In genomic region chr6:35419431-35419830, GRCh38 we compare ENCODE assay signal across 10 cellular contexts. TPM values are rescaled to one million over a fixed set of nuclear protein-coding genes. Genes with fewer than 3 reads are reported as not detected.
A peak's percentile ranks its signal among the peaks of the same experiment; 100 is the strongest.
DNase-seq lines count a peak whose midpoint lies in the region; ATAC-seq, FAIRE-seq and TF ChIP-seq lines count a peak whose summit lies in the region.
"Had no signal": no experiment of that assay in that cellular context is flagged by ENCODE, and none has a peak within 500 bp of the region (broad histone marks: within the 10 kb centered on the region; RNA-seq: fewer than 3 reads in every experiment).

No MANE protein-coding gene starts in this region.

- no peaks in the 10 kb centered on the region for H3K9me3 ChIP-seq in OCI-LY7 (ENCODE audit: low read length)
- no peaks in the 10 kb centered on the region for H3K9me3 ChIP-seq in endothelial cell of umbilical vein (replicated peaks; ENCODE audit: control insufficient read depth, insufficient read depth, low read length)
- H3K9me3 ChIP-seq in body of pancreas, result no peaks in the 10 kb centered on the region
- H3K9me3 ChIP-seq in effector memory CD4-positive, alpha-beta T cell (ENCODE audit: control insufficient read depth, low read length), result no peaks in the 10 kb centered on the region
- H3K9me3 ChIP-seq: HAP-1 had no signal

- H3K36me3 ChIP-seq in OCI-LY7 (ENCODE audit: insufficient read depth, low read length) (peaks cover 6% of the 10 kb centered on the region; the same call in 1 of the 2 replicates), endothelial cell of umbilical vein (ENCODE audit: control insufficient read depth in 2 of 2, extremely low read depth in 1 of 2, insufficient read depth in 2 of 2, low read length in 2 of 2) (peaks cover 0 to 12% of the 10 kb centered on the region in 2 experiments), body of pancreas (replicated peaks in 1 of 2; ENCODE audit: insufficient read depth in 1 of 2, low read depth in 2 of 2) (peaks cover 0 to 7% of the 10 kb centered on the region in 2 donors)
- peaks cover 35% of the 10 kb centered on the region for H3K36me3 ChIP-seq in effector memory CD4-positive, alpha-beta T cell (ENCODE audit: control insufficient read depth, insufficient read depth, low read length)

- TF ChIP-seq CTCF in OCI-LY7 (conservative IDR thresholded peaks at IDR 0.05; ENCODE audit: low read length) (peak; percentile 62), endothelial cell of umbilical vein (IDR thresholded peaks at IDR 0.05; ENCODE audit: extremely low read depth in 1 of 2, insufficient read depth in 1 of 2, low read depth in 1 of 2, low read length in 2 of 2) (peak; percentile 22 to 49), body of pancreas (IDR thresholded peaks at IDR 0.05) (no peak)

- BruUV-seq in OCI-LY7 (replicated peaks; lab: Mats Ljungman, UMichigan), result no TSS peak
- no TSS peak for BruUV-seq in endothelial cell of umbilical vein (replicated peaks; lab: Mats Ljungman, UMichigan)

- FAIRE-seq in endothelial cell of umbilical vein (lab: Jason Lieb, UNC), result peak; percentile 87

- no peak for ATAC-seq in HG02571 (IDR thresholded peaks at IDR 0.05; ENCODE audit: unreplicated experiment)
- ATAC-seq in body of pancreas, result no peak

- no peak for TF ChIP-seq POLR2A in endothelial cell of umbilical vein (IDR thresholded peaks at IDR 0.05; ENCODE audit: low read depth, low read length)
- no peak for TF ChIP-seq POLR2A in body of pancreas (IDR thresholded peaks at IDR 0.05)

- no peak overlapping the region for H2AFZ ChIP-seq in OCI-LY7 (ENCODE audit: low read length)
- H2AFZ ChIP-seq in endothelial cell of umbilical vein (ENCODE audit: low read depth, low read length), result no peak overlapping the region

- no peak overlapping the region for H3K4me3 ChIP-seq in OCI-LY7 (ENCODE audit: low read depth, low read length, poor library complexity, severe bottlenecking)
- no peak overlapping the region for H3K4me3 ChIP-seq in endothelial cell of umbilical vein (replicated peaks in 1 of 3; ENCODE audit: insufficient read depth in 1 of 3, low read depth in 1 of 3, low read length in 3 of 3)
- H3K4me3 ChIP-seq in body of pancreas, result no peak overlapping the region
- no peak overlapping the region for H3K4me3 ChIP-seq in effector memory CD4-positive, alpha-beta T cell (ENCODE audit: insufficient read depth, low read depth, low read length, poor library complexity, severe bottlenecking)
- H3K4me3 ChIP-seq: HAP-1 had no signal

- peaks cover 10% of the 10 kb centered on the region for H3K4me1 ChIP-seq in OCI-LY7 (ENCODE audit: insufficient read depth, low read length, poor library complexity, severe bottlenecking)
- H3K4me1 ChIP-seq in endothelial cell of umbilical vein (ENCODE audit: control insufficient read depth, extremely low read depth, insufficient read depth, low read length), result peaks cover 15% of the 10 kb centered on the region
- H3K4me1 ChIP-seq in body of pancreas, result peaks cover 9% of the 10 kb centered on the region
- H3K4me1 ChIP-seq in effector memory CD4-positive, alpha-beta T cell (ENCODE audit: control insufficient read depth, insufficient read depth, low read length, poor library complexity, severe bottlenecking), result peaks cover 13% of the 10 kb centered on the region
- H3K4me1 ChIP-seq: HAP-1 had no signal

- 70 to 77% methylated on average over 4 of the region's 4 CpGs for WGBS in body of pancreas, 2 donors

- no peaks in the 10 kb centered on the region for H3K9me1 ChIP-seq in endothelial cell of umbilical vein (replicated peaks; ENCODE audit: control insufficient read depth, extremely low read depth, insufficient read depth, low read length)

- no peak overlapping the region for H3K9ac ChIP-seq in endothelial cell of umbilical vein (replicated peaks; ENCODE audit: extremely low read depth, insufficient read depth, low read length)

- dilution Hi-C loops in endothelial cell of umbilical vein (cut with MboI; ENCODE audit: extremely low pct_ligation_motif_present, low sequenced_read_pairs), result no loop called here

- POLR2A ChIA-PET in OCI-LY7 (lab: Charles Lee) (interaction anchor here (0.8 to 0.9 kb wide), 2 partner anchors 10 to 28 kb away, joined by 3 to 4 read pairs; no protein-coding TSS in a partner anchor), endothelial cell of umbilical vein (lab: Charles Lee) (no interaction called here)

- no peaks in the 10 kb centered on the region for H3K9me2 ChIP-seq in OCI-LY7 (ENCODE audit: insufficient read depth, low read length)

- H4K20me1 ChIP-seq in OCI-LY7 (ENCODE audit: insufficient read depth, low read length), result no peaks in the 10 kb centered on the region
- H4K20me1 ChIP-seq in endothelial cell of umbilical vein (replicated peaks; ENCODE audit: control insufficient read depth, extremely low read depth, insufficient read depth, low read length), result no peaks in the 10 kb centered on the region

- no peaks in the 10 kb centered on the region for H3K79me2 ChIP-seq in OCI-LY7 (ENCODE audit: insufficient read depth, low read depth, low read length)
- H3K79me2 ChIP-seq in endothelial cell of umbilical vein (ENCODE audit: control insufficient read depth, insufficient read depth, low read length), result no peaks in the 10 kb centered on the region

- intact Hi-C loops in OCI-LY7 (cut with micrococcal nuclease; ENCODE audit: unreplicated experiment), result no loop called here
- intact Hi-C loops in endothelial cell of umbilical vein (cut with micrococcal nuclease), result loop anchor here (1.0 kb wide), 2 partner anchors 30 to 77 kb away; partner anchors contain the start of gene PPARD
- intact Hi-C loops in body of pancreas (cut with DNase I), result no loop called here
- intact Hi-C loops in cardiac septum (cut with DNase I), result no loop called here

- H3K4me2 ChIP-seq in OCI-LY7 (ENCODE audit: low read length), result no peak overlapping the region
- peak overlapping the region; percentile 2 for H3K4me2 ChIP-seq in endothelial cell of umbilical vein (ENCODE audit: insufficient read depth, low read length)

- no peak overlapping the region for H3K27ac ChIP-seq in OCI-LY7 (ENCODE audit: low read depth, low read length, poor library complexity, severe bottlenecking)
- H3K27ac ChIP-seq in endothelial cell of umbilical vein (ENCODE audit: insufficient read depth, low read depth, low read length), result no peak overlapping the region
- H3K27ac ChIP-seq in body of pancreas, result no peak overlapping the region
- no peak overlapping the region for H3K27ac ChIP-seq in effector memory CD4-positive, alpha-beta T cell (ENCODE audit: insufficient read depth, low read length, poor library complexity, severe bottlenecking)

- CTCF ChIA-PET in OCI-LY7 (lab: Charles Lee; ENCODE audit: unreplicated experiment), result no interaction called here
- CTCF ChIA-PET in endothelial cell of umbilical vein (lab: Charles Lee), result interaction anchor here (0.6 to 12.7 kb wide), 16 partner anchors 9 to 123 kb away, joined by 3 to 228 read pairs (median 4); partner anchors contain the start of genes FANCE, PPARD and TEAD3

- no peaks in the 10 kb centered on the region for H3K27me3 ChIP-seq in endothelial cell of umbilical vein (ENCODE audit: control insufficient read depth in 2 of 2, insufficient read depth in 2 of 2, low read length in 2 of 2)
- no peaks in the 10 kb centered on the region for H3K27me3 ChIP-seq in body of pancreas
- no peaks in the 10 kb centered on the region for H3K27me3 ChIP-seq in effector memory CD4-positive, alpha-beta T cell (replicated peaks; ENCODE audit: control insufficient read depth, insufficient read depth, low read length, poor library complexity, severe bottlenecking)

- peak in 4 of 6 experiments; percentile 12 to 28 (median 22) for DNase-seq in stimulated activated naive CD4-positive, alpha-beta T cell (lab: John Stamatoyannopoulos, UW)
- DNase-seq in stimulated activated naive CD4-positive, alpha-beta T cell treated with Interleukin-2 at 50 U/mL for 16 hours (lab: John Stamatoyannopoulos, UW), result no peak
- DNase-seq in OCI-LY7 (ENCODE audit: low spot score) (peak; percentile 52), endothelial cell of umbilical vein (ENCODE audit: low read depth, low spot score) (peak; percentile 75), body of pancreas (no peak), cardiac septum (ENCODE audit: low spot score) (no peak)
- no peak for DNase-seq in effector memory CD4-positive, alpha-beta T cell
- DNase-seq: NCI-H1092 had no signal

TF ChIP-seq in endothelial cell of umbilical vein, 7 proteins besides CTCF, POLR2A, EP300 and RAD21 (continues in another document):
- TF ChIP-seq JUN (IDR thresholded peaks at IDR 0.05; ENCODE audit: borderline replicate concordance, insufficient read depth, insufficient read length, low read depth) (no peak), FOS (IDR thresholded peaks at IDR 0.05; ENCODE audit: borderline replicate concordance, insufficient read depth, low read length) (no peak), POLR2AphosphoS5 (IDR thresholded peaks at IDR 0.05; ENCODE audit: insufficient read depth, low read depth, low read length) (no peak)
- TF ChIP-seq, protein P1, sequence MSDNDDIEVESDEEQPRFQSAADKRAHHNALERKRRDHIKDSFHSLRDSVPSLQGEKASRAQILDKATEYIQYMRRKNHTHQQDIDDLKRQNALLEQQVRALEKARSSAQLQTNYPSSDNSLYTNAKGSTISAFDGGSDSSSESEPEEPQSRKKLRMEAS (IDR thresholded peaks at IDR 0.05; ENCODE audit: insufficient read depth, insufficient read length), result no peak

RNA-seq across cellular contexts. Expression of gene FANCE, which starts 32.7 kb away (rescaled TPM):
- total RNA-seq in OCI-LY7 (2014; rRNA removed; shearing (Covaris generic)), result 12.4 and 14.4 TPM in 2 replicates
- total RNA-seq in OCI-LY7 (2022) (17.4 and 19.9 TPM in 2 replicates), endothelial cell of umbilical vein (11.0 and 12.7 TPM in 2 replicates), body of pancreas (1 to 10 TPM; 4.9 to 9.2 TPM), cardiac septum (2.9 TPM)
- 9.1 and 9.5 TPM in 2 replicates for polyA plus RNA-seq in endothelial cell of umbilical vein
- 10.2 and 11.4 TPM in 2 replicates for polyA plus RNA-seq in endothelial cell of umbilical vein (2011; cell fraction: cytosol; rRNA removed)
- polyA plus RNA-seq in endothelial cell of umbilical vein (2011; cell fraction: nucleus; rRNA removed), result 7.8 and 8.5 TPM in 2 replicates
- 4.8 and 5.8 TPM in 2 replicates for polyA plus RNA-seq in endothelial cell of umbilical vein (2012)
- 7.3 and 9.4 TPM in 2 replicates for polyA minus RNA-seq in endothelial cell of umbilical vein
- polyA minus RNA-seq in endothelial cell of umbilical vein (2011; cell fraction: cytosol; rRNA and poly(A)+ RNA removed), result 13.1 TPM
- polyA minus RNA-seq in endothelial cell of umbilical vein (2011; cell fraction: nucleus; rRNA and poly(A)+ RNA removed), result 2.0 and 2.8 TPM in 2 replicates

RNA-seq across cellular contexts. Expression of gene RPL10A, which starts 48.8 kb away (rescaled TPM):
- total RNA-seq in OCI-LY7 (2014; rRNA removed; shearing (Covaris generic)), result 2,473 and 2,643 TPM in 2 replicates
- 1,541 and 1,581 TPM in 2 replicates for total RNA-seq in OCI-LY7 (2022)
- 1,327 and 1,339 TPM in 2 replicates for total RNA-seq in endothelial cell of umbilical vein
- polyA plus RNA-seq in endothelial cell of umbilical vein, result 1,956 and 2,053 TPM in 2 replicates
- polyA plus RNA-seq in endothelial cell of umbilical vein (2011; cell fraction: cytosol; rRNA removed), result 2,740 and 3,664 TPM in 2 replicates
- 979 and 1,138 TPM in 2 replicates for polyA plus RNA-seq in endothelial cell of umbilical vein (2011; cell fraction: nucleus; rRNA removed)
- polyA plus RNA-seq in endothelial cell of umbilical vein (2012), result 2,181 and 2,192 TPM in 2 replicates
- polyA minus RNA-seq in endothelial cell of umbilical vein, result 780 and 808 TPM in 2 replicates
- 702 TPM for polyA minus RNA-seq in endothelial cell of umbilical vein (2011; cell fraction: cytosol; rRNA and poly(A)+ RNA removed)
- polyA minus RNA-seq in endothelial cell of umbilical vein (2011; cell fraction: nucleus; rRNA and poly(A)+ RNA removed), result 141 and 181 TPM in 2 replicates
- total RNA-seq in body of pancreas, result 100 to 1,000 TPM; 563 to 782 TPM
- total RNA-seq in cardiac septum, result 432 TPM

Comparison
In these comparisons a context has a peak if more than half of its experiments do, and no peak if none do; other contexts are left out.
1. DNase-seq: peak in stimulated activated naive CD4-positive, alpha-beta T cell (4 of 6), OCI-LY7 (single experiment) and endothelial cell of umbilical vein (single experiment); none in stimulated activated naive CD4-positive, alpha-beta T cell treated with Interleukin-2 at 50 U/mL for 16 hours (single experiment), body of pancreas (0 of 4), effector memory CD4-positive, alpha-beta T cell (0 of 3) and cardiac septum (single experiment).
2. CTCF ChIP-seq: peak in OCI-LY7 (single experiment) and endothelial cell of umbilical vein (2 of 2); none in body of pancreas (0 of 7).